In the genomic region with DNA sequence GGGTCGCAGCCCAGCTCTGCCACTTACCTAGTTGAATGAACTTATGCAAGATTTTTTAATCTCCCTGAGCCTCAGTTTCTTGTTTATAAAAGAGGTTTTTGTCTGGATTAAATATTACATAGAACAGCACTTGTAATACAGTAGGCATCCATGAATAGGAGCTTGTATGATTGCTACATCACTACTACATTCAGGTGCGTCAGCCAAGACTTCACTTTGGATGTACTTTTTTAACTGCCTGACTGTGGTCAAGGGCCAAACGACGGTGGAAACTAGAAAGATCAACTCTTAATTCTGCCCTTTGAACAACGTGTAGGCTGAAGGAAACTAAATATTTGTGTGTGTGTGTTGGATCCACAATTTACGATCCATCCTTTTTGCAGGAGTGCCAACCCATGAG, we compare ENCODE assay signal across 16 cellular contexts.
DNase-seq lines count a peak whose midpoint lies in the region; ATAC-seq and TF ChIP-seq lines count a peak whose summit lies in the region.
"Had no signal": no experiment of that assay in that cellular context is flagged by ENCODE, and none has a peak within 500 bp of the region (broad histone marks: within the 10 kb centered on the region; RNA-seq: fewer than 3 reads in every experiment).

No MANE protein-coding gene starts in this region.

- H3K9me3 ChIP-seq in parathyroid adenoma (ENCODE audit: control insufficient read depth, low read length): no peaks in the 10 kb centered on the region
- H3K9me3 ChIP-seq: BLaER1 treated with 17β-estradiol and CSF1 and Interleukin-3, amounts not matched to agents 10 nM and 100 nM; Caco-2 had no signal

- ATAC-seq in HG02840 (IDR thresholded peaks at IDR 0.05; ENCODE audit: low FRiP score, unreplicated experiment): no peak
- ATAC-seq: GM23338 had no signal

- no peak overlapping the region for H2AFZ ChIP-seq in parathyroid adenoma
- H2AFZ ChIP-seq: GM23338 had no signal

- TF ChIP-seq CTCF in LNCaP clone FGC (IDR thresholded peaks at IDR 0.05; ENCODE audit: control insufficient read depth, extremely low read depth, insufficient read depth) (no peak), epithelial cell of esophagus (IDR thresholded peaks at IDR 0.05; ENCODE audit: insufficient read depth, low read depth, low read length, missing control alignments) (no peak), parathyroid adenoma (IDR thresholded peaks at IDR 0.05) (no peak)

- peak; percentile 19 for DNase-seq in LNCaP clone FGC (ENCODE audit: low read depth)
- peak; percentile 23 for DNase-seq in epithelial cell of esophagus (ENCODE audit: low read depth)
- no peak for DNase-seq in foreskin melanocyte
- no peak for DNase-seq in T-helper 2 cell
- DNase-seq: Caco-2; CD4-positive, CD25-positive, alpha-beta regulatory T cell; CD8-positive, alpha-beta memory T cell; DMS153; DMS79; GDM1; HCEC 1CT had no signal

- H3K4me3 ChIP-seq in LNCaP clone FGC (ENCODE audit: low read depth, low read length): no peak overlapping the region
- no peak overlapping the region for H3K4me3 ChIP-seq in epithelial cell of esophagus (ENCODE audit: low read length)
- no peak overlapping the region for H3K4me3 ChIP-seq in parathyroid adenoma (ENCODE audit: low read depth, low read length)
- H3K4me3 ChIP-seq: BLaER1 treated with 17β-estradiol and CSF1 and Interleukin-3, amounts not matched to agents 10 nM and 100 nM; GM23338 had no signal

- H3K27ac ChIP-seq in parathyroid adenoma: no peak overlapping the region
- H3K27ac ChIP-seq: BLaER1 treated with 17β-estradiol and CSF1 and Interleukin-3, amounts not matched to agents 10 nM and 100 nM; HL-60 had no signal

- peak overlapping the region; percentile 15 for H3K4me2 ChIP-seq in parathyroid adenoma (ENCODE audit: low read length)
- H3K4me2 ChIP-seq: BLaER1 treated with 17β-estradiol and CSF1 and Interleukin-3, amounts not matched to agents 10 nM and 100 nM; GM23338 had no signal

- H3K36me3 ChIP-seq in parathyroid adenoma (ENCODE audit: control insufficient read depth, insufficient read depth, low read length): no peaks in the 10 kb centered on the region
- H3K36me3 ChIP-seq: BLaER1 treated with 17β-estradiol and CSF1 and Interleukin-3, amounts not matched to agents 10 nM and 100 nM had no signal

- H3K4me1 ChIP-seq in parathyroid adenoma: peaks cover 8% of the 10 kb centered on the region
- H3K4me1 ChIP-seq: Caco-2 had no signal

- H3K79me2 ChIP-seq in parathyroid adenoma: no peaks in the 10 kb centered on the region

- H3K9ac ChIP-seq in parathyroid adenoma: no peak overlapping the region
- H3K9ac ChIP-seq: BLaER1 treated with 17β-estradiol and CSF1 and Interleukin-3, amounts not matched to agents 10 nM and 100 nM had no signal

- no peaks in the 10 kb centered on the region for H3K27me3 ChIP-seq in parathyroid adenoma (ENCODE audit: control insufficient read depth, insufficient read depth, low read length)
- H3K27me3 ChIP-seq: BLaER1 treated with 17β-estradiol and CSF1 and Interleukin-3, amounts not matched to agents 10 nM and 100 nM had no signal

Comparison
In these comparisons a context has a peak if more than half of its experiments do, and no peak if none do; other contexts are left out.
1. DNase-seq: peak in LNCaP clone FGC (single experiment) and epithelial cell of esophagus (single experiment); none in foreskin melanocyte (single experiment) and T-helper 2 cell (0 of 5).